In the genomic region with DNA sequence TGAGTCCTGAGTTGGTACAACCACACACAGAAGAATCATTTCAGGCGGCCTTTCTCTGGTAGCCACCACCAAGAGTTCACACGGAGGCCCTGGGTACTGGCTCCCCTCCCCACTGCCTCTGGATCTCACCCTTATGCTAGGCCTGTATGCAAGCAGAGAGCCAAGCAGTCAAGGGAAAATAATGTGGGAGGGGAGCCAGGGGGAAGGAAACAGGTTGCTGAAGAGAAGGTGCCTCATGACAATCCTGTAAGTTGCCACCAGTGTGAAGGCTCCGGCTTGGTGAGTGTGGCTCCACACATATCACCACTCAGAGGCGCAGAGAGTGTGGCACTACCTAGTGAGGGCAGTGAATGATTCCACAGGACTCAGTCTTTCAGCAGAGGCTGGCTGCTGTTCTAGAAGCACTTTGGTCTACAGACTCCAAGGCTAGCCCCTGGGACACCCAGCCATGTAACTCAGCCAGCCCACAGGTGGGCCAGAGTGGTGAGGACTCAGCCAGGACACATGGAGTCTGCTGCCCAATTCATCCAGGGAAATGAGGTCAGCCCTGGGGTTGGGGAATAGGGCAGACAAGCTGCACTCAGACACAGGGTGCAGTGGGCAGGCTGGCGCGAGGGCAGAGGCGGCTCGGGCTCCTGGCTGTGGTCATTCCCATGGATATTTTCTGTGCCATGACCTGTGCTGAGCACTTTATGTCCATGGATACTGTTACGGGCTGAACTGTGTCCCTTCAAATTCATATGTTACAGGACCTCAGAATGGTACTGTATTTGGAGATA, we compare ENCODE assay signal across 30 cellular contexts.
"Had no signal": no experiment of that assay in that cellular context is flagged by ENCODE, and none has a peak within 500 bp of the region (broad histone marks: within the 10 kb centered on the region; RNA-seq: fewer than 3 reads in every experiment).

No MANE protein-coding gene starts in this region.

- H3K4me1 Mint-ChIP-seq: activated naive CD8-positive, alpha-beta T cell treated with anti-CD3 and anti-CD28 coated beads, Interleukin-2, amount 50 U/mL, for 24 hours had no signal

- ATAC-seq: activated naive CD8-positive, alpha-beta T cell treated with anti-CD3 and anti-CD28 coated beads, Interleukin-2, amount 50 U/mL, for 24 hours; heart right ventricle; left lung; lower lobe of right lung; mucosa of descending colon; natural killer cell treated with Interleukin-12 subunit alpha and Interleukin-12 subunit beta and Interleukin-15 and Interleukin-18, amount 100 ng/mL, for 72 hours; right lobe of liver had no signal

- H3K27ac Mint-ChIP-seq: activated CD4-positive, alpha-beta memory T cell treated with anti-CD3 and anti-CD28 coated beads for 36 hours; activated naive CD8-positive, alpha-beta T cell treated with anti-CD3 and anti-CD28 coated beads, Interleukin-2, amount 50 U/mL, for 24 hours; activated T-helper 1 cell treated with anti-CD3 and anti-CD28 coated beads, Interleukin-12 subunit alpha, Interleukin-12 subunit beta, Interleukin-2, Interleukin-4 antibody, amounts not matched to agents 30 ng/mL and 10 ng/mL and 1 ng/mL, durations not matched to agents 14 hours and 24 hours and 36 hours; progenitor cell of endocrine pancreas had no signal

- FAIRE-seq: colon had no signal

- H3K9me3 Mint-ChIP-seq: activated CD4-positive, alpha-beta memory T cell treated with anti-CD3 and anti-CD28 coated beads for 36 hours; activated naive CD8-positive, alpha-beta T cell treated with anti-CD3 and anti-CD28 coated beads, Interleukin-2, amount 50 U/mL, for 24 hours; activated T-helper 1 cell treated with anti-CD3 and anti-CD28 coated beads, Interleukin-12 subunit alpha, Interleukin-12 subunit beta, Interleukin-2, Interleukin-4 antibody, amounts not matched to agents 30 ng/mL and 10 ng/mL and 1 ng/mL, durations not matched to agents 14 hours and 24 hours and 36 hours; natural killer cell treated with Interleukin-12 subunit alpha and Interleukin-12 subunit beta and Interleukin-15 and Interleukin-18, amount 100 ng/mL, for 72 hours had no signal

- DNase-seq: activated CD4-positive, alpha-beta memory T cell treated with anti-CD3 and anti-CD28 coated beads for 36 hours; activated CD4-positive, alpha-beta T cell treated with anti-CD3 and anti-CD28 coated beads for 48 hours; activated CD4-positive, CD25-positive, alpha-beta regulatory T cell; activated CD8-positive, alpha-beta memory T cell treated with anti-CD3 and anti-CD28 coated beads, Interleukin-2, amount 50 U/mL, for 4 hours; activated gamma-delta T cell; activated naive CD4-positive, alpha-beta T cell treated with anti-CD3 and anti-CD28 coated beads, Interleukin-2, amount 50 U/mL, for 16 hours; activated naive CD8-positive, alpha-beta T cell treated with anti-CD3 and anti-CD28 coated beads, Interleukin-2, amount 50 U/mL, for 24 hours; activated T-cell treated with anti-CD3 and anti-CD28 coated beads, Interleukin-2, amount 50 U/mL, for 1 hour; amygdala; central memory CD4-positive, alpha-beta T cell; dermis blood vessel endothelial cell; effector CD4-positive, alpha-beta T cell; esophagus squamous epithelium; foreskin melanocyte; heart right ventricle; kidney glomerular epithelial cell; lower lobe of right lung; mesendoderm; right lobe of liver; stimulated activated CD4-positive, alpha-beta T cell treated with anti-CD3 and anti-CD28 coated beads, Interleukin-12 subunit alpha, Interleukin-12 subunit beta, amount 100 ng/mL, for 4 hours; stimulated activated CD4-positive, alpha-beta T cell treated with anti-CD3 and anti-CD28 coated beads, Interleukin-4, amount 100 ng/mL, for 1 hour; stomach; thyroid gland; upper lobe of left lung had no signal

- H3K27me3 Mint-ChIP-seq: activated CD4-positive, alpha-beta memory T cell treated with anti-CD3 and anti-CD28 coated beads for 36 hours; activated naive CD8-positive, alpha-beta T cell treated with anti-CD3 and anti-CD28 coated beads, Interleukin-2, amount 50 U/mL, for 24 hours; natural killer cell treated with Interleukin-12 subunit alpha and Interleukin-12 subunit beta and Interleukin-15 and Interleukin-18, amount 100 ng/mL, for 72 hours; progenitor cell of endocrine pancreas had no signal

- H3K4me3 Mint-ChIP-seq: activated CD4-positive, alpha-beta memory T cell treated with anti-CD3 and anti-CD28 coated beads for 36 hours; activated naive CD8-positive, alpha-beta T cell treated with anti-CD3 and anti-CD28 coated beads, Interleukin-2, amount 50 U/mL, for 24 hours; activated T-helper 1 cell treated with anti-CD3 and anti-CD28 coated beads, Interleukin-12 subunit alpha, Interleukin-12 subunit beta, Interleukin-2, Interleukin-4 antibody, amounts not matched to agents 30 ng/mL and 10 ng/mL and 1 ng/mL, durations not matched to agents 14 hours and 24 hours and 36 hours; natural killer cell treated with Interleukin-12 subunit alpha and Interleukin-12 subunit beta and Interleukin-15 and Interleukin-18, amount 100 ng/mL, for 72 hours had no signal

- H3K36me3 Mint-ChIP-seq: natural killer cell treated with Interleukin-12 subunit alpha and Interleukin-12 subunit beta and Interleukin-15 and Interleukin-18, amount 100 ng/mL, for 72 hours had no signal
